In the genomic region with DNA sequence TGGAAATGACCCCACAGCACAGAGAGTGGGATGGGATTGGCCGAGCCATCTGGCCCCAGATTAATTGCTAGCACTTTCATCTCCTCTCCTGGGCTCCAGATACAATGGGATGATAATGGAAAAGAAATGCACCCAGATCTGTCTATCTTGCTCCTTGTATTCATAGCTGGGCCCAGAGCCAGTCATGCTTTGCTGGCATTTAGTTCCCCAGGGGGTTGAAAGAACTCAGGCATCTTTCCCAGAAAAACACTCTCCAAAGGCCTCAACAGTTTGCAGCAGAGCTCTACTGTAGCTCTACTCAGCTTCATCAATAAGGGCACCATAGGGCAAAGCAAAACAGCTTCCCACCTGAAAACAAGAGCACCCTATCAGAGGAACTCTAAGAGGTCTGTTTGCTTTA, we compare ENCODE assay signal across 20 cellular contexts.
DNase-seq lines count a peak whose midpoint lies in the region; ATAC-seq, FAIRE-seq and TF ChIP-seq lines count a peak whose summit lies in the region.
"Had no signal": no experiment of that assay in that cellular context is flagged by ENCODE, and none has a peak within 500 bp of the region (broad histone marks: within the 10 kb centered on the region; RNA-seq: fewer than 3 reads in every experiment).

No MANE protein-coding gene starts in this region.

- FAIRE-seq in A549 (lab: Jason Lieb, UNC), result no peak
- FAIRE-seq: GM12892 had no signal

- TF ChIP-seq RAD21 in A549 (conservative IDR thresholded peaks at IDR 0.05 in 1 of 2, IDR thresholded peaks at IDR 0.05 in 1 of 2), result no peak

- TF ChIP-seq EP300 in A549 (IDR thresholded peaks at IDR 0.05), result no peak

- peaks cover 14% of the 10 kb centered on the region; the same call in 2 of the 3 replicates for H3K4me1 ChIP-seq in A549
- H3K4me1 ChIP-seq: colonic mucosa, stomach, vagina had no signal

- H3K4me3 ChIP-seq in A549 (no peak overlapping the region), foreskin fibroblast (ENCODE audit: low read depth in 1 of 2, low read length in 2 of 2) (no peak overlapping the region)
- H3K4me3 ChIP-seq: adrenal gland, colonic mucosa, stomach, vagina had no signal

- POLR2A ChIA-PET in A549 (lab: Yijun Ruan, JAX), result no interaction called here

- TF ChIP-seq POLR2A in A549 (IDR thresholded peaks at IDR 0.05; ENCODE audit: low read length), result no peak

- no peak; a peak in 1 of 6 replicates for ATAC-seq in A549
- no peak for ATAC-seq in GM19397 (IDR thresholded peaks at IDR 0.05; ENCODE audit: unreplicated experiment)
- ATAC-seq in GM18867 (IDR thresholded peaks at IDR 0.05; ENCODE audit: unreplicated experiment), result no peak
- ATAC-seq: WTC11 had no signal

- WGBS in A549 (ENCODE audit: missing lambda C conversion rate), result 48% methylated on average over 1 of the region's 1 CpG

- CTCF ChIA-PET in A549 (lab: Yijun Ruan, JAX), result interaction anchor here (0.8 to 27.8 kb wide), 9 partner anchors 7 to 640 kb away, joined by 3 to 355 read pairs (median 4); no protein-coding TSS in a partner anchor

- peaks cover 25% of the 10 kb centered on the region for H3K9me3 ChIP-seq in A549
- H3K9me3 ChIP-seq: adrenal gland, colonic mucosa, vagina had no signal

- H3K27ac ChIP-seq in A549, result peak overlapping the region; percentile 17 to 54
- H3K27ac ChIP-seq: adrenal gland, colonic mucosa, stomach, vagina had no signal

- TF ChIP-seq CTCF in A549 (IDR thresholded peaks at IDR 0.05), result no peak
- no peak for TF ChIP-seq CTCF in foreskin fibroblast (IDR thresholded peaks at IDR 0.05; ENCODE audit: low read depth, low read length)

- H3K4me2 ChIP-seq in A549, result peak overlapping the region; percentile 7; the same call in 1 of the 3 replicates

- DNase-seq in A549 (ENCODE audit: low read depth in 1 of 2, low spot score in 1 of 2) (no peak), M059J (ENCODE audit: low read depth) (peak; percentile 65), amniotic stem cell (lab: John Stamatoyannopoulos, UW) (peak; percentile 18), fibroblast of the conjunctiva (ENCODE audit: low read depth) (peak; percentile 8), foreskin fibroblast (no peak)
- no peak for DNase-seq in activated naive CD4-positive, alpha-beta T cell treated with Interleukin-2 at 50 U/mL for 16 hours
- DNase-seq: activated CD8-positive, alpha-beta memory T cell treated with anti-CD3 and anti-CD28 coated beads for 24 hours; Calu3; colonic mucosa; GDM1; HCEC 1CT; SIG-M5; stomach; T-helper 2 cell had no signal

TF ChIP-seq in A549, 52 proteins besides CTCF, POLR2A, EP300 and RAD21:
- TF ChIP-seq HOXA7 (CRISPR knock-in tag; IDR thresholded peaks at IDR 0.05) (no peak), HEYL (CRISPR knock-in tag; IDR thresholded peaks at IDR 0.05) (no peak)

Comparison
In these comparisons a context has a peak if more than half of its experiments do, and no peak if none do; other contexts are left out.
1. DNase-seq: peak in M059J (single experiment), amniotic stem cell (single experiment) and fibroblast of the conjunctiva (single experiment); none in A549 (0 of 2), foreskin fibroblast (0 of 2) and activated naive CD4-positive, alpha-beta T cell treated with Interleukin-2 at 50 U/mL for 16 hours (single experiment).